ENCODE assay signal across 22 cellular contexts in genomic region chr12:78697817-78698415, GRCh38.
DNase-seq lines count a peak whose midpoint lies in the region; ATAC-seq, FAIRE-seq and TF ChIP-seq lines count a peak whose summit lies in the region.
"Had no signal": no experiment of that assay in that cellular context is flagged by ENCODE, and none has a peak within 500 bp of the region (broad histone marks: within the 10 kb centered on the region; RNA-seq: fewer than 3 reads in every experiment).

No MANE protein-coding gene starts in this region.

- H3K4me1 ChIP-seq in left lung (no peaks in the 10 kb centered on the region), prostate gland (replicated peaks) (no peaks in the 10 kb centered on the region)
- H3K4me1 ChIP-seq: suprapubic skin, vagina had no signal

- intact Hi-C loops in left lung (cut with DNase I): no loop called here
- intact Hi-C loops in prostate gland (cut with DNase I): no loop called here

- H3K27me3 ChIP-seq in bronchial epithelial cell (ENCODE audit: control insufficient read depth, insufficient read depth, low read length) (no peaks in the 10 kb centered on the region), left lung (no peaks in the 10 kb centered on the region), prostate gland (replicated peaks; ENCODE audit: insufficient read depth) (no peaks in the 10 kb centered on the region)
- H3K27me3 ChIP-seq: neutrophil, suprapubic skin, vagina had no signal

- H3K9me3 ChIP-seq in left lung: peaks cover 0 to 4% of the 10 kb centered on the region in 2 donors
- no peaks in the 10 kb centered on the region for H3K9me3 ChIP-seq in prostate gland
- H3K9me3 ChIP-seq: neutrophil, suprapubic skin, vagina had no signal

- H3K27ac ChIP-seq in left lung (no peak overlapping the region), prostate gland (no peak overlapping the region)
- H3K27ac ChIP-seq: neutrophil, suprapubic skin, vagina had no signal

- no peaks in the 10 kb centered on the region for H3K36me3 ChIP-seq in bronchial epithelial cell (ENCODE audit: control insufficient read depth, insufficient read depth, low read length)
- H3K36me3 ChIP-seq in left lung: no peaks in the 10 kb centered on the region
- H3K36me3 ChIP-seq in prostate gland: no peaks in the 10 kb centered on the region
- H3K36me3 ChIP-seq: neutrophil, suprapubic skin, vagina had no signal

- H3K36me3 Mint-ChIP-seq in immature natural killer cell: no peaks in the 10 kb centered on the region
- H3K36me3 Mint-ChIP-seq: activated naive CD8-positive, alpha-beta T cell treated with anti-CD3 and anti-CD28 coated beads, Interleukin-2, amount 10 ng/mL, durations not matched to agents 7 days and 5 days; CD8-positive, alpha-beta T cell had no signal

- no peak for ATAC-seq in left lung
- ATAC-seq: activated T-helper 17 cell treated with anti-CD3 and anti-CD28 coated beads, Interleukin-2, amount 50 U/mL, for 72 hours; CD8-positive, alpha-beta T cell; left ventricle myocardium superior had no signal

- DNase-seq in Daoy (ENCODE audit: low read depth) (peak; percentile 24), M059J (ENCODE audit: low read depth) (peak; percentile 49), bronchial epithelial cell (ENCODE audit: low read depth) (peak; percentile 85), kidney tubule cell (ENCODE audit: low spot score) (peak; percentile 64), immature natural killer cell (no peak), left lung (no peak), KG1 (lab: John Stamatoyannopoulos, UW) (no peak), prostate gland (ENCODE audit: low spot score) (no peak)
- DNase-seq: activated CD4-positive, CD25-positive, alpha-beta regulatory T cell treated with anti-CD3 and anti-CD28 coated beads, Interleukin-2, amount 50 U/mL, for 72 hours; activated naive CD8-positive, alpha-beta T cell treated with anti-CD3 and anti-CD28 coated beads, Interleukin-2, amount 10 ng/mL, durations not matched to agents 7 days and 5 days; CD8-positive, alpha-beta T cell; DND-41; Karpas-422; left ventricle myocardium superior; OCI-M1; stimulated activated CD4-positive, alpha-beta T cell treated with anti-CD3 and anti-CD28 coated beads, Interleukin-15, amount 100 ng/mL, for 24 hours; T1000 had no signal

- no peak overlapping the region for H3K4me3 Mint-ChIP-seq in immature natural killer cell
- H3K4me3 Mint-ChIP-seq: activated naive CD8-positive, alpha-beta T cell treated with anti-CD3 and anti-CD28 coated beads, Interleukin-2, amount 10 ng/mL, durations not matched to agents 7 days and 5 days; activated T-helper 17 cell treated with anti-CD3 and anti-CD28 coated beads, Interleukin-2, amount 50 U/mL, for 72 hours; CD8-positive, alpha-beta T cell; dendritic cell treated with granulocyte-macrophage colony-stimulating factor and Interleukin-4, amounts not matched to agents 40 ng/mL and 50 ng/mL, for 4 days had no signal

- TF ChIP-seq POLR2A in prostate gland (IDR thresholded peaks at IDR 0.05): no peak

- TF ChIP-seq CTCF in bronchial epithelial cell (IDR thresholded peaks at IDR 0.05; ENCODE audit: insufficient read depth, low read length, severe bottlenecking) (no peak), left lung (IDR thresholded peaks at IDR 0.05) (no peak), prostate gland (IDR thresholded peaks at IDR 0.05) (no peak)

- FAIRE-seq in bronchial epithelial cell (lab: Jason Lieb, UNC): no peak

- peaks cover 4 to 27% (median 16%) of the 10 kb centered on the region in 6 donors for H3K9me3 Mint-ChIP-seq in immature natural killer cell
- H3K9me3 Mint-ChIP-seq: dendritic cell treated with granulocyte-macrophage colony-stimulating factor and Interleukin-4, amounts not matched to agents 40 ng/mL and 50 ng/mL, for 4 days had no signal

- no peak overlapping the region for H3K4me3 ChIP-seq in bronchial epithelial cell (ENCODE audit: low read depth, low read length)
- H3K4me3 ChIP-seq in left lung: no peak overlapping the region
- H3K4me3 ChIP-seq in prostate gland: no peak overlapping the region
- H3K4me3 ChIP-seq: suprapubic skin, vagina had no signal

- 87% methylated on average over 2 of the region's 2 CpGs for whole genome bisulfite sequencing in prostate gland

- no peaks in the 10 kb centered on the region for H3K27me3 Mint-ChIP-seq in immature natural killer cell (ENCODE audit: low read depth in 3 of 3)
- H3K27me3 Mint-ChIP-seq: activated naive CD8-positive, alpha-beta T cell treated with anti-CD3 and anti-CD28 coated beads, Interleukin-2, amount 10 ng/mL, durations not matched to agents 7 days and 5 days; activated T-helper 17 cell treated with anti-CD3 and anti-CD28 coated beads, Interleukin-2, amount 50 U/mL, for 72 hours; dendritic cell treated with granulocyte-macrophage colony-stimulating factor and Interleukin-4, amounts not matched to agents 40 ng/mL and 50 ng/mL, for 4 days had no signal

- no peak overlapping the region for H3K27ac Mint-ChIP-seq in immature natural killer cell
- H3K27ac Mint-ChIP-seq: activated naive CD8-positive, alpha-beta T cell treated with anti-CD3 and anti-CD28 coated beads, Interleukin-2, amount 10 ng/mL, durations not matched to agents 7 days and 5 days; activated T-helper 17 cell treated with anti-CD3 and anti-CD28 coated beads, Interleukin-2, amount 50 U/mL, for 72 hours; CD8-positive, alpha-beta T cell; dendritic cell treated with granulocyte-macrophage colony-stimulating factor and Interleukin-4, amounts not matched to agents 40 ng/mL and 50 ng/mL, for 4 days had no signal

- no peaks in the 10 kb centered on the region for H3K4me1 Mint-ChIP-seq in immature natural killer cell
- H3K4me1 Mint-ChIP-seq: activated naive CD8-positive, alpha-beta T cell treated with anti-CD3 and anti-CD28 coated beads, Interleukin-2, amount 10 ng/mL, durations not matched to agents 7 days and 5 days; activated T-helper 17 cell treated with anti-CD3 and anti-CD28 coated beads, Interleukin-2, amount 50 U/mL, for 72 hours had no signal

Comparison
In these comparisons a context has a peak if more than half of its experiments do, and no peak if none do; other contexts are left out.
1. DNase-seq: peak in Daoy (single experiment), M059J (single experiment), bronchial epithelial cell (single experiment) and kidney tubule cell (single experiment); none in immature natural killer cell (0 of 3), left lung (0 of 2), KG1 (single experiment) and prostate gland (single experiment).